Comparison of ENCODE assay signal across 1 cellular context in the genomic region with DNA sequence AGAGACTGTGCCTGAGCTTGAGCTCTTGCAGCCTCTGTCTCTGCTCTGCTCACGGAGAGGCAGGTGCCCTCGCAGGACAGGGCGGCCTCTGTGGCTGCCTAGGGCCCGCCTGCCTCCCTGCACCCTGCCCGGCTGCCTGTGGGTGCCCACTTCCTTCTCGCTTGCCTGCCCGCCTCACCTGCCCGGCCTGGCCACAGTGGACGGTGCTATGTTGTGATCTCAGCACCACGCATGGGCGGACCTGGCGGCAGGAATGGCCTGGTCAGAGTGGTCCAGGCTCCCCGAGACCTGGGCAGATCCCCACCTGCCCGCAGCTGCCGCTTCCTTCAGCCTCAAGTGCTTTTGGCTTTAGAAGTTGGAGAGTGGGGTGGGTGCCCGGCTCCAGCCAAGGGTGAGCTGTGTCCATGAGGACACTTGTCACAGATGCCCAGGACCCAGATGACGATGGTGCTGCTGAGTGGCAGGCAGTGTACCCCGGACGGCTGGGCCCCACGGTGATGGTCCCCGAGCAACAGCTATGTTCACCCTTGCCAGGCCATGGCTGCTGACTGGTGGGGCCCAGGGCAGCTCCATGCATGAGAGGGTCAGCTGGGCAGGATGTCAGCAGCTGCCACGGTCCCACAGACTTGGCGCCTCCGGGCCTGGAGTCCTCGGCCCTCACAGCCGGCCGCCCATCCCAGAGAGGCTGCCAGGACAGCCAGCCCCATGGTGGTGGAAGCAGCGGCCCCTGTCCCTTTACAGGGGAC.
TF ChIP-seq lines count a peak whose summit lies in the region.

No MANE protein-coding gene starts in this region.

TF ChIP-seq in HepG2, 621 proteins besides CTCF, POLR2A, EP300 and RAD21:
- TF ChIP-seq ZNF501 (CRISPR knock-in tag; IDR thresholded peaks at IDR 0.05), result no peak
- TF ChIP-seq, protein P1, sequence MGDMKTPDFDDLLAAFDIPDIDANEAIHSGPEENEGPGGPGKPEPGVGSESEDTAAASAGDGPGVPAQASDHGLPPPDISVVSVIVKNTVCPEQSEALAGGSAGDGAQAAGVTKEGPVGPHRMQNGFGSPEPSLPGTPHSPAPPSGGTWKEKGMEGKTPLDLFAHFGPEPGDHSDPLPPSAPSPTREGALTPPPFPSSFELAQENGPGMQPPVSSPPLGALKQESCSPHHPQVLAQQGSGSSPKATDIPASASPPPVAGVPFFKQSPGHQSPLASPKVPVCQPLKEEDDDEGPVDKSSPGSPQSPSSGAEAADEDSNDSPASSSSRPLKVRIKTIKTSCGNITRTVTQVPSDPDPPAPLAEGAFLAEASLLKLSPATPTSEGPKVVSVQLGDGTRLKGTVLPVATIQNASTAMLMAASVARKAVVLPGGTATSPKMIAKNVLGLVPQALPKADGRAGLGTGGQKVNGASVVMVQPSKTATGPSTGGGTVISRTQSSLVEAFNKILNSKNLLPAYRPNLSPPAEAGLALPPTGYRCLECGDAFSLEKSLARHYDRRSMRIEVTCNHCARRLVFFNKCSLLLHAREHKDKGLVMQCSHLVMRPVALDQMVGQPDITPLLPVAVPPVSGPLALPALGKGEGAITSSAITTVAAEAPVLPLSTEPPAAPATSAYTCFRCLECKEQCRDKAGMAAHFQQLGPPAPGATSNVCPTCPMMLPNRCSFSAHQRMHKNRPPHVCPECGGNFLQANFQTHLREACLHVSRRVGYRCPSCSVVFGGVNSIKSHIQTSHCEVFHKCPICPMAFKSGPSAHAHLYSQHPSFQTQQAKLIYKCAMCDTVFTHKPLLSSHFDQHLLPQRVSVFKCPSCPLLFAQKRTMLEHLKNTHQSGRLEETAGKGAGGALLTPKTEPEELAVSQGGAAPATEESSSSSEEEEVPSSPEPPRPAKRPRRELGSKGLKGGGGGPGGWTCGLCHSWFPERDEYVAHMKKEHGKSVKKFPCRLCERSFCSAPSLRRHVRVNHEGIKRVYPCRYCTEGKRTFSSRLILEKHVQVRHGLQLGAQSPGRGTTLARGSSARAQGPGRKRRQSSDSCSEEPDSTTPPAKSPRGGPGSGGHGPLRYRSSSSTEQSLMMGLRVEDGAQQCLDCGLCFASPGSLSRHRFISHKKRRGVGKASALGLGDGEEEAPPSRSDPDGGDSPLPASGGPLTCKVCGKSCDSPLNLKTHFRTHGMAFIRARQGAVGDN (CRISPR knock-in tag; IDR thresholded peaks at IDR 0.05), result 0 out of 2 replicates have a peak, but pooled peaks have one; percentile 5
- TF ChIP-seq ZNF761 (CRISPR knock-in tag; conservative IDR thresholded peaks at IDR 0.05), result 0 out of 2 replicates have a peak, but pooled peaks have one; percentile 2
